1 cellular context compared by ENCODE assay signal in genomic region chr12:114438635-114439256, GRCh38.
A peak's percentile ranks its signal among the peaks of the same experiment; 100 is the strongest.
TF ChIP-seq lines count a peak whose summit lies in the region.

No MANE protein-coding gene starts in this region.

TF ChIP-seq in H1, 55 proteins besides CTCF, POLR2A, EP300 and RAD21:
- TF ChIP-seq SUZ12 (IDR thresholded peaks at IDR 0.05; ENCODE audit: low read length) = peak; percentile 43; the same call in 1 of the 2 replicates
- TF ChIP-seq CEBPB (IDR thresholded peaks at IDR 0.05; ENCODE audit: low read depth, low read length) = peak; percentile 92
- TF ChIP-seq HDAC2 (IDR thresholded peaks at IDR 0.05; ENCODE audit: borderline replicate concordance in 1 of 2, low read depth in 2 of 2, low read length in 2 of 2) = no peak
- TF ChIP-seq PHF8 (conservative IDR thresholded peaks at IDR 0.05; ENCODE audit: low read depth, low read length) = no peak
- peak; percentile 97 for TF ChIP-seq CBX8 (IDR thresholded peaks at IDR 0.05; ENCODE audit: borderline replicate concordance, low read depth, low read length)
- no peak for TF ChIP-seq RFX5 (IDR thresholded peaks at IDR 0.05; ENCODE audit: borderline replicate concordance, low read depth, low read length)
- TF ChIP-seq EZH2 (IDR thresholded peaks at IDR 0.05; ENCODE audit: low read depth, low read length, severe bottlenecking) = peak; percentile 66
- peak; percentile 34 for TF ChIP-seq RNF2 (IDR thresholded peaks at IDR 0.05; ENCODE audit: borderline replicate concordance, low read depth, low read length, missing control alignments, poor library complexity, severe bottlenecking)
